In genomic region chr19:33420821-33421220, GRCh38 we compare ENCODE assay signal across 8 cellular contexts.
"Had no signal": no experiment of that assay in that cellular context is flagged by ENCODE, and none has a peak within 500 bp of the region (broad histone marks: within the 10 kb centered on the region; RNA-seq: fewer than 3 reads in every experiment).

No MANE protein-coding gene starts in this region.

- H3K27ac Mint-ChIP-seq: H9, IgD-negative memory B cell had no signal

- H3K9me3 Mint-ChIP-seq: H9, IgD-negative memory B cell had no signal

- H3K36me3 Mint-ChIP-seq: IgD-negative memory B cell had no signal

- H3K4me3 ChIP-seq: GM23248 had no signal

- H3K9ac ChIP-seq: GM23248 had no signal

- DNase-seq: GM23248, H9, HCEC 1CT, KBM-7 had no signal

- H3K27me3 Mint-ChIP-seq: IgD-negative memory B cell had no signal

- H2AFZ ChIP-seq: GM23248 had no signal

- FAIRE-seq: H1, H54, HTR-8/SVneo had no signal

- H3K27ac ChIP-seq: GM23248 had no signal

- H3K4me3 Mint-ChIP-seq: H9, IgD-negative memory B cell had no signal
